In the genomic region with DNA sequence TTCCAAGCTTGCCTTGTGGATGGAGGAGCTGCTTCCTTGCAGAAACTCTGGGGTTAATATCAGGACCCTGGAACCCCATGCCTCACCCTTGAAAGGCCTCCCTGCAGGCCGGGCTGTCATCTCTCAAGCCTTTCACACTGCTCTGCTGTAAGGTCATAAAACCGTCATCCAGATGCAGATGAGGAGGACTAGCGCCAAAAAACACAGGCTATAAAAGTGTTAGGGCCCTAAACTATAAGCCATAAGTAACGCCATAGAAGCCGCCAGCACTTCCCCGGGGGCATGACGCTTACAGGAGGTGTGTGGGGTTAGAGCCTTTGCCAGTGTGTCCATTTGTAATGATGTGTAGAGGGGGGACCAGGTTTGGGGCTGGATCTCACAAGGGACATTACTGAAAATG, we compare ENCODE assay signal across 19 cellular contexts. TPM values are rescaled to one million over a fixed set of nuclear protein-coding genes. Genes with fewer than 3 reads are reported as not detected.
"Had no signal": no experiment of that assay in that cellular context is flagged by ENCODE, and none has a peak within 500 bp of the region (broad histone marks: within the 10 kb centered on the region; RNA-seq: fewer than 3 reads in every experiment).

No MANE protein-coding gene starts in this region.

- ATAC-seq: activated CD8-positive, alpha-beta T cell treated with anti-CD3 and anti-CD28 coated beads for 36 hours; activated T-helper 17 cell treated with anti-CD3 and anti-CD28 coated beads, Interleukin-2, amount 50 U/mL, for 72 hours; esophagus mucosa; naive thymus-derived CD4-positive, alpha-beta T cell had no signal

- H3K36me3 Mint-ChIP-seq: activated naive CD8-positive, alpha-beta T cell treated with anti-CD3 and anti-CD28 coated beads for 36 hours; naive thymus-derived CD4-positive, alpha-beta T cell had no signal

- H3K4me3 Mint-ChIP-seq: activated B cell treated with CpG ODN at 0.5 μM for 24 hours; activated CD8-positive, alpha-beta T cell treated with anti-CD3 and anti-CD28 coated beads for 36 hours; activated naive CD8-positive, alpha-beta T cell treated with anti-CD3 and anti-CD28 coated beads for 36 hours; activated T-helper 17 cell treated with anti-CD3 and anti-CD28 coated beads, Interleukin-2, amount 50 U/mL, for 72 hours; dendritic cell treated with granulocyte-macrophage colony-stimulating factor and Interleukin-4, amounts not matched to agents 40 ng/mL and 50 ng/mL, for 4 days; naive thymus-derived CD4-positive, alpha-beta T cell had no signal

- H3K4me1 Mint-ChIP-seq: activated B cell treated with CpG ODN at 0.5 μM for 24 hours; activated naive CD8-positive, alpha-beta T cell treated with anti-CD3 and anti-CD28 coated beads for 36 hours; activated T-helper 17 cell treated with anti-CD3 and anti-CD28 coated beads, Interleukin-2, amount 50 U/mL, for 72 hours; naive thymus-derived CD4-positive, alpha-beta T cell had no signal

- H3K36me3 ChIP-seq: cardiac muscle cell had no signal

- H3K9me3 Mint-ChIP-seq: activated B cell treated with CpG ODN at 0.5 μM for 24 hours; activated CD8-positive, alpha-beta T cell treated with anti-CD3 and anti-CD28 coated beads for 36 hours; activated naive CD8-positive, alpha-beta T cell treated with anti-CD3 and anti-CD28 coated beads for 36 hours; activated T-helper 17 cell treated with anti-CD3 and anti-CD28 coated beads, Interleukin-2, amount 50 U/mL, for 72 hours; dendritic cell treated with granulocyte-macrophage colony-stimulating factor and Interleukin-4, amounts not matched to agents 40 ng/mL and 50 ng/mL, for 4 days had no signal

- H3K27me3 ChIP-seq: cardiac muscle cell had no signal

- DNase-seq: activated B cell treated with CpG ODN at 0.5 μM for 24 hours; activated CD4-positive, alpha-beta T cell treated with anti-CD3 and anti-CD28 coated beads for 4 hours; activated CD8-positive, alpha-beta T cell treated with anti-CD3 and anti-CD28 coated beads for 36 hours; activated naive CD4-positive, alpha-beta T cell; activated naive CD8-positive, alpha-beta T cell treated with anti-CD3 and anti-CD28 coated beads for 36 hours; activated T-cell treated with anti-CD3 and anti-CD28 coated beads, Interleukin-2, amount 50 U/mL, for 1 hour; amniotic stem cell; effector CD8-positive, alpha-beta T cell; mesenchymal stem cell; naive thymus-derived CD4-positive, alpha-beta T cell; stimulated activated CD4-positive, alpha-beta T cell treated with anti-CD3 and anti-CD28 coated beads, Interleukin-12 subunit alpha, Interleukin-12 subunit beta, amount 100 ng/mL, for 4 hours; stimulated activated CD4-positive, alpha-beta T cell treated with anti-CD3 and anti-CD28 coated beads, Interleukin-1b, Interleukin-23, amount 100 ng/mL, for 48 hours; stimulated activated CD8-positive, alpha-beta memory T cell treated with anti-CD3 and anti-CD28 coated beads, Interleukin-4, amount 100 ng/mL, for 48 hours; stimulated activated naive CD4-positive, alpha-beta T cell; T-helper 9 cell had no signal

- H3K4me3 ChIP-seq: cardiac muscle cell had no signal

- H3K27ac Mint-ChIP-seq: activated B cell treated with CpG ODN at 0.5 μM for 24 hours; activated CD8-positive, alpha-beta T cell treated with anti-CD3 and anti-CD28 coated beads for 36 hours; activated naive CD8-positive, alpha-beta T cell treated with anti-CD3 and anti-CD28 coated beads for 36 hours; activated T-helper 17 cell treated with anti-CD3 and anti-CD28 coated beads, Interleukin-2, amount 50 U/mL, for 72 hours; dendritic cell treated with granulocyte-macrophage colony-stimulating factor and Interleukin-4, amounts not matched to agents 40 ng/mL and 50 ng/mL, for 4 days; naive thymus-derived CD4-positive, alpha-beta T cell had no signal

- H3K27me3 Mint-ChIP-seq: activated B cell treated with CpG ODN at 0.5 μM for 24 hours; activated CD8-positive, alpha-beta T cell treated with anti-CD3 and anti-CD28 coated beads for 36 hours; activated naive CD8-positive, alpha-beta T cell treated with anti-CD3 and anti-CD28 coated beads for 36 hours; activated T-helper 17 cell treated with anti-CD3 and anti-CD28 coated beads, Interleukin-2, amount 50 U/mL, for 72 hours; dendritic cell treated with granulocyte-macrophage colony-stimulating factor and Interleukin-4, amounts not matched to agents 40 ng/mL and 50 ng/mL, for 4 days; naive thymus-derived CD4-positive, alpha-beta T cell had no signal

- H3K27ac ChIP-seq: cardiac muscle cell had no signal

RNA-seq across cellular contexts. Expression of gene CDH4, which starts 47.6 kb away (rescaled TPM):
- total RNA-seq: activated B cell treated with CpG ODN at 0.5 μM for 24 hours, esophagus mucosa had no signal
